1 cellular context compared by ENCODE assay signal in the genomic region with DNA sequence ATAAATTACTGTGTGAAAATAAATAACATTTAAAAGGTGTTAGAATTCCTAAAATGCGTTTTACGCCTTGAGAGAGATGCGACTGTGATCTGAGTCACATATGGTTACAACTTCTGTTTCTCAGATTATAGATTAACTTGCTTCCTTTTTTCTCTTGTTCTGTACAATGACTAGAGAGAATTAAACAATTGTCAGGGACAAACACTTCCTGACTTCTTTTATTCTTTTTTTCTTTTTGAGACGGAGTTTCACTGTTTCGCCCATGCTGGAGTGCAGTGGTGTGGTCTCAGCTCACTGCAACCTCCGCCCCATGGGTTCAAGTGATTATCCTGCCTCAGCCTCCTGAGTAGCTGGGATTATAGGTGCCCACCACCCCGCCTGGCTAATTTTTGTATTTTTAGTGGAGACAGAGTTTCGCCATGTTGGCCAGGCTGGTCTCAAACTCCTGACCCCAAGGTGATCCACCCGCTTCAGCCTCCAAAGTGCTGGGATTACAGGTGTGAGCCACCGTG.
TF ChIP-seq lines count a peak whose summit lies in the region.
"Not testable (repeated sequence)": the region's sequence is repeated elsewhere in the genome, so short reads cannot be mapped to it uniquely, and the experiment has no call there.

No MANE protein-coding gene starts in this region.

TF ChIP-seq in K562, 482 proteins besides CTCF, POLR2A, EP300 and RAD21 (continued from another document):
- TF ChIP-seq, protein P1, sequence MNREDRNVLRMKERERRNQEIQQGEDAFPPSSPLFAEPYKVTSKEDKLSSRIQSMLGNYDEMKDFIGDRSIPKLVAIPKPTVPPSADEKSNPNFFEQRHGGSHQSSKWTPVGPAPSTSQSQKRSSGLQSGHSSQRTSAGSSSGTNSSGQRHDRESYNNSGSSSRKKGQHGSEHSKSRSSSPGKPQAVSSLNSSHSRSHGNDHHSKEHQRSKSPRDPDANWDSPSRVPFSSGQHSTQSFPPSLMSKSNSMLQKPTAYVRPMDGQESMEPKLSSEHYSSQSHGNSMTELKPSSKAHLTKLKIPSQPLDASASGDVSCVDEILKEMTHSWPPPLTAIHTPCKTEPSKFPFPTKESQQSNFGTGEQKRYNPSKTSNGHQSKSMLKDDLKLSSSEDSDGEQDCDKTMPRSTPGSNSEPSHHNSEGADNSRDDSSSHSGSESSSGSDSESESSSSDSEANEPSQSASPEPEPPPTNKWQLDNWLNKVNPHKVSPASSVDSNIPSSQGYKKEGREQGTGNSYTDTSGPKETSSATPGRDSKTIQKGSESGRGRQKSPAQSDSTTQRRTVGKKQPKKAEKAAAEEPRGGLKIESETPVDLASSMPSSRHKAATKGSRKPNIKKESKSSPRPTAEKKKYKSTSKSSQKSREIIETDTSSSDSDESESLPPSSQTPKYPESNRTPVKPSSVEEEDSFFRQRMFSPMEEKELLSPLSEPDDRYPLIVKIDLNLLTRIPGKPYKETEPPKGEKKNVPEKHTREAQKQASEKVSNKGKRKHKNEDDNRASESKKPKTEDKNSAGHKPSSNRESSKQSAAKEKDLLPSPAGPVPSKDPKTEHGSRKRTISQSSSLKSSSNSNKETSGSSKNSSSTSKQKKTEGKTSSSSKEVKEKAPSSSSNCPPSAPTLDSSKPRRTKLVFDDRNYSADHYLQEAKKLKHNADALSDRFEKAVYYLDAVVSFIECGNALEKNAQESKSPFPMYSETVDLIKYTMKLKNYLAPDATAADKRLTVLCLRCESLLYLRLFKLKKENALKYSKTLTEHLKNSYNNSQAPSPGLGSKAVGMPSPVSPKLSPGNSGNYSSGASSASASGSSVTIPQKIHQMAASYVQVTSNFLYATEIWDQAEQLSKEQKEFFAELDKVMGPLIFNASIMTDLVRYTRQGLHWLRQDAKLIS (CRISPR knock-in tag; IDR thresholded peaks at IDR 0.05) = 0 out of 2 replicates have a peak, but pooled peaks have one; percentile 18
- TF ChIP-seq, protein P2, sequence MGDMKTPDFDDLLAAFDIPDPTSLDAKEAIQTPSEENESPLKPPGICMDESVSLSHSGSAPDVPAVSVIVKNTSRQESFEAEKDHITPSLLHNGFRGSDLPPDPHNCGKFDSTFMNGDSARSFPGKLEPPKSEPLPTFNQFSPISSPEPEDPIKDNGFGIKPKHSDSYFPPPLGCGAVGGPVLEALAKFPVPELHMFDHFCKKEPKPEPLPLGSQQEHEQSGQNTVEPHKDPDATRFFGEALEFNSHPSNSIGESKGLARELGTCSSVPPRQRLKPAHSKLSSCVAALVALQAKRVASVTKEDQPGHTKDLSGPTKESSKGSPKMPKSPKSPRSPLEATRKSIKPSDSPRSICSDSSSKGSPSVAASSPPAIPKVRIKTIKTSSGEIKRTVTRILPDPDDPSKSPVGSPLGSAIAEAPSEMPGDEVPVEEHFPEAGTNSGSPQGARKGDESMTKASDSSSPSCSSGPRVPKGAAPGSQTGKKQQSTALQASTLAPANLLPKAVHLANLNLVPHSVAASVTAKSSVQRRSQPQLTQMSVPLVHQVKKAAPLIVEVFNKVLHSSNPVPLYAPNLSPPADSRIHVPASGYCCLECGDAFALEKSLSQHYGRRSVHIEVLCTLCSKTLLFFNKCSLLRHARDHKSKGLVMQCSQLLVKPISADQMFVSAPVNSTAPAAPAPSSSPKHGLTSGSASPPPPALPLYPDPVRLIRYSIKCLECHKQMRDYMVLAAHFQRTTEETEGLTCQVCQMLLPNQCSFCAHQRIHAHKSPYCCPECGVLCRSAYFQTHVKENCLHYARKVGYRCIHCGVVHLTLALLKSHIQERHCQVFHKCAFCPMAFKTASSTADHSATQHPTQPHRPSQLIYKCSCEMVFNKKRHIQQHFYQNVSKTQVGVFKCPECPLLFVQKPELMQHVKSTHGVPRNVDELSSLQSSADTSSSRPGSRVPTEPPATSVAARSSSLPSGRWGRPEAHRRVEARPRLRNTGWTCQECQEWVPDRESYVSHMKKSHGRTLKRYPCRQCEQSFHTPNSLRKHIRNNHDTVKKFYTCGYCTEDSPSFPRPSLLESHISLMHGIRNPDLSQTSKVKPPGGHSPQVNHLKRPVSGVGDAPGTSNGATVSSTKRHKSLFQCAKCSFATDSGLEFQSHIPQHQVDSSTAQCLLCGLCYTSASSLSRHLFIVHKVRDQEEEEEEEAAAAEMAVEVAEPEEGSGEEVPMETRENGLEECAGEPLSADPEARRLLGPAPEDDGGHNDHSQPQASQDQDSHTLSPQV (IDR thresholded peaks at IDR 0.05) = peak; percentile 14; the same call in 1 of the 2 replicates
- TF ChIP-seq ZNF766 (CRISPR knock-in tag; conservative IDR thresholded peaks at IDR 0.05) = 0 out of 2 replicates have a peak, but pooled peaks have one; percentile 17
- peak in 1 of 2 experiments; percentile 17; a peak in 1 of 4 replicates for TF ChIP-seq HDAC1 (IDR thresholded peaks at IDR 0.05)
- TF ChIP-seq ZNF175 (CRISPR knock-in tag; IDR thresholded peaks at IDR 0.05; ENCODE audit: low read depth) = peak; percentile 55
- TF ChIP-seq FOSL1 (tag; conservative IDR thresholded peaks at IDR 0.05) = peak; percentile 35; the same call in 1 of the 2 replicates
- TF ChIP-seq SMAD3 (CRISPR knock-in tag; conservative IDR thresholded peaks at IDR 0.05) = peak; percentile 50; the same call in 1 of the 2 replicates
- TF ChIP-seq DMBX1 (CRISPR knock-in tag; IDR thresholded peaks at IDR 0.05; ENCODE audit: borderline replicate concordance) = peak; percentile 24; the same call in 1 of the 2 replicates
- TF ChIP-seq, protein P3, sequence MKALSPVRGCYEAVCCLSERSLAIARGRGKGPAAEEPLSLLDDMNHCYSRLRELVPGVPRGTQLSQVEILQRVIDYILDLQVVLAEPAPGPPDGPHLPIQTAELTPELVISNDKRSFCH (CRISPR knock-in tag; IDR thresholded peaks at IDR 0.05) = not testable (repeated sequence)
- TF ChIP-seq, protein P3 (tag; IDR thresholded peaks at IDR 0.05) = peak; percentile 22; the same call in 1 of the 2 replicates
- peak; percentile 34; the same call in 1 of the 2 replicates for TF ChIP-seq ARID1B (IDR thresholded peaks at IDR 0.05)
- peak; percentile 60 for TF ChIP-seq NFE2 (IDR thresholded peaks at IDR 0.05; ENCODE audit: low read depth)
- TF ChIP-seq SOX6 (IDR thresholded peaks at IDR 0.05) = peak; percentile 28; the same call in 1 of the 2 replicates
- TF ChIP-seq JUND (IDR thresholded peaks at IDR 0.05; ENCODE audit: borderline replicate concordance, low read depth, low read length) = not testable (repeated sequence)
- TF ChIP-seq JUND (tag; IDR thresholded peaks at IDR 0.05; ENCODE audit: borderline replicate concordance, low read depth, low read length) = peak; percentile 36; the same call in 1 of the 3 replicates
- TF ChIP-seq NFRKB (IDR thresholded peaks at IDR 0.05; ENCODE audit: low read depth) = peak; percentile 32; the same call in 1 of the 2 replicates
